ENCODE assay signal across 27 cellular contexts in the genomic region with DNA sequence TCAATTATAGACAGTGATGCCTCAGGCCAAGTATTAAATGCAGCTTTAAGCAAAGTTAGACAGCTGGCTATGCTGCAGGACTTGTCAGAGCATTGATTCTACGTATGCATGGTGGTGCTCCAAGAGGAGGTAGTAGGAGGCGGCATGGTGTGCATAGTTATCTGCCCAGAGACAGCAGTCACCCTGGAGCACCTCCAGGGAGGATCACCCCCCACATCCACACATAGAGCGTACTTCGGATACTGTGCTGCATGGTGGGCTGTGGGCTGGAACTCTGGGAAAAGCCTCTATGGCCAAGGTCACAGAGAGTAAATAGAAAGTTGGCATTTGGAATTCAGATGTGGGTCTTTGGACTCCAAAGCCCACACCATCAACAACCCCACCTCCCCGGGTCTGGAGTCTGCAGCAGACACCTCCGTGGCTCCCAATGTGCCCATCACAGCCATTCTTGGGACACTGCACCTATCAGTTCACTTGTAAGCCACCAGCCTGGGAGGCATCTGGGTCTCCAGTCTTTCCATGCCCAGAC.
"Had no signal": no experiment of that assay in that cellular context is flagged by ENCODE, and none has a peak within 500 bp of the region (broad histone marks: within the 10 kb centered on the region; RNA-seq: fewer than 3 reads in every experiment).

No MANE protein-coding gene starts in this region.

- H3K27ac ChIP-seq: breast epithelium, RWPE1 had no signal

- H3K36me3 ChIP-seq: adrenal gland, breast epithelium, Peyer's patch had no signal

- H3K36me3 Mint-ChIP-seq: activated naive CD8-positive, alpha-beta T cell treated with anti-CD3 and anti-CD28 coated beads, Interleukin-2, amount 10 ng/mL, durations not matched to agents 7 days and 5 days; WTC11 had no signal

- H3K27me3 ChIP-seq: adrenal gland, breast epithelium, Peyer's patch had no signal

- H3K4me1 ChIP-seq: adrenal gland, breast epithelium had no signal

- DNase-seq: activated CD4-positive, alpha-beta T cell treated with anti-CD3 and anti-CD28 coated beads for 48 hours; activated CD4-positive, alpha-beta T cell treated with anti-CD3 and anti-CD28 coated beads, Interleukin-2, amount 50 U/mL, for 4 hours; activated CD4-positive, CD25-positive, alpha-beta regulatory T cell treated with anti-CD3 and anti-CD28 coated beads, Interleukin-2, amount 50 U/mL, for 72 hours; activated CD8-positive, alpha-beta T cell treated with anti-CD3 and anti-CD28 coated beads, Interleukin-2, amount 10 ng/mL, durations not matched to agents 7 days and 5 days; activated gamma-delta T cell; activated naive CD4-positive, alpha-beta T cell treated with anti-CD3 and anti-CD28 coated beads, Interleukin-2, amount 50 U/mL, for 16 hours; activated naive CD8-positive, alpha-beta T cell treated with anti-CD3 and anti-CD28 coated beads, Interleukin-2, amount 10 ng/mL, durations not matched to agents 7 days and 5 days; activated T-cell treated with anti-CD3 and anti-CD28 coated beads, Interleukin-2, amount 50 U/mL, for 24 hours; adrenal gland; anterior cingulate cortex; central memory CD4-positive, alpha-beta T cell; MM.1S; NCI-H1105; NCI-H1436; NCI-H1694 treated with DMSO at 0.1 percent for 48 hours; NCI-H2029 treated with DMSO at 0.1 percent for 48 hours; NCI-H345; NCI-H510A treated with DMSO at 0.1 percent for 48 hours; NCI-H69; SHP77 treated with DMSO at 0.1 percent for 48 hours; T-helper 17 cell; T-helper 9 cell had no signal

- H3K4me3 Mint-ChIP-seq: activated CD8-positive, alpha-beta T cell treated with anti-CD3 and anti-CD28 coated beads, Interleukin-2, amount 10 ng/mL, durations not matched to agents 7 days and 5 days; activated naive CD8-positive, alpha-beta T cell treated with anti-CD3 and anti-CD28 coated beads, Interleukin-2, amount 10 ng/mL, durations not matched to agents 7 days and 5 days; activated T-cell treated with anti-CD3 and anti-CD28 coated beads, Interleukin-2, amount 50 U/mL, for 24 hours; activated T-helper 1 cell treated with anti-CD3 and anti-CD28 coated beads, Interleukin-12 subunit alpha, Interleukin-12 subunit beta, Interleukin-2, Interleukin-4 antibody, amounts not matched to agents 30 ng/mL and 10 ng/mL and 1 ng/mL, durations not matched to agents 14 hours and 24 hours and 36 hours; T-helper 17 cell; WTC11 had no signal

- H3K4me1 Mint-ChIP-seq: activated naive CD8-positive, alpha-beta T cell treated with anti-CD3 and anti-CD28 coated beads, Interleukin-2, amount 10 ng/mL, durations not matched to agents 7 days and 5 days; T-helper 17 cell had no signal

- H3K27ac Mint-ChIP-seq: activated CD8-positive, alpha-beta T cell treated with anti-CD3 and anti-CD28 coated beads, Interleukin-2, amount 10 ng/mL, durations not matched to agents 7 days and 5 days; activated naive CD8-positive, alpha-beta T cell treated with anti-CD3 and anti-CD28 coated beads, Interleukin-2, amount 10 ng/mL, durations not matched to agents 7 days and 5 days; activated T-cell treated with anti-CD3 and anti-CD28 coated beads, Interleukin-2, amount 50 U/mL, for 24 hours; activated T-helper 1 cell treated with anti-CD3 and anti-CD28 coated beads, Interleukin-12 subunit alpha, Interleukin-12 subunit beta, Interleukin-2, Interleukin-4 antibody, amounts not matched to agents 30 ng/mL and 10 ng/mL and 1 ng/mL, durations not matched to agents 14 hours and 24 hours and 36 hours; T-helper 17 cell; WTC11 had no signal

- H3K9me3 ChIP-seq: adrenal gland, Peyer's patch had no signal

- H3K4me3 ChIP-seq: adrenal gland, breast epithelium, Peyer's patch had no signal
